In genomic region chr20:53081916-53082863, GRCh38 we compare ENCODE assay signal across 1 cellular context.
TF ChIP-seq lines count a peak whose summit lies in the region.

No MANE protein-coding gene starts in this region.

TF ChIP-seq in HEK293, 187 proteins besides CTCF, POLR2A, EP300 and RAD21 (continued from another document):
- TF ChIP-seq PRDM6 (tag by site-specific recombination; IDR thresholded peaks at IDR 0.05) (peak; percentile 48; the same call in 1 of the 2 replicates), EGR2 (tag by site-specific recombination; IDR thresholded peaks at IDR 0.05; ENCODE audit: low read depth) (peak; percentile 39; the same call in 1 of the 2 replicates), ZNF629 (tag by site-specific recombination; IDR thresholded peaks at IDR 0.05) (no peak), ZXDB (tag by site-specific recombination; IDR thresholded peaks at IDR 0.05) (0 out of 2 replicates have a peak, but pooled peaks have one; percentile 18), ZNF341 (tag by site-specific recombination; IDR thresholded peaks at IDR 0.05; ENCODE audit: low read depth) (no peak), ZIC2 (tag by site-specific recombination; IDR thresholded peaks at IDR 0.05) (no peak), ZNF18 (tag by site-specific recombination; IDR thresholded peaks at IDR 0.05) (no peak), ZSCAN18 (tag by site-specific recombination; IDR thresholded peaks at IDR 0.05) (no peak), SP2 (tag by site-specific recombination; IDR thresholded peaks at IDR 0.05) (no peak), OSR2 (tag by site-specific recombination; IDR thresholded peaks at IDR 0.05) (peak; percentile 73)
- TF ChIP-seq, protein P1, sequence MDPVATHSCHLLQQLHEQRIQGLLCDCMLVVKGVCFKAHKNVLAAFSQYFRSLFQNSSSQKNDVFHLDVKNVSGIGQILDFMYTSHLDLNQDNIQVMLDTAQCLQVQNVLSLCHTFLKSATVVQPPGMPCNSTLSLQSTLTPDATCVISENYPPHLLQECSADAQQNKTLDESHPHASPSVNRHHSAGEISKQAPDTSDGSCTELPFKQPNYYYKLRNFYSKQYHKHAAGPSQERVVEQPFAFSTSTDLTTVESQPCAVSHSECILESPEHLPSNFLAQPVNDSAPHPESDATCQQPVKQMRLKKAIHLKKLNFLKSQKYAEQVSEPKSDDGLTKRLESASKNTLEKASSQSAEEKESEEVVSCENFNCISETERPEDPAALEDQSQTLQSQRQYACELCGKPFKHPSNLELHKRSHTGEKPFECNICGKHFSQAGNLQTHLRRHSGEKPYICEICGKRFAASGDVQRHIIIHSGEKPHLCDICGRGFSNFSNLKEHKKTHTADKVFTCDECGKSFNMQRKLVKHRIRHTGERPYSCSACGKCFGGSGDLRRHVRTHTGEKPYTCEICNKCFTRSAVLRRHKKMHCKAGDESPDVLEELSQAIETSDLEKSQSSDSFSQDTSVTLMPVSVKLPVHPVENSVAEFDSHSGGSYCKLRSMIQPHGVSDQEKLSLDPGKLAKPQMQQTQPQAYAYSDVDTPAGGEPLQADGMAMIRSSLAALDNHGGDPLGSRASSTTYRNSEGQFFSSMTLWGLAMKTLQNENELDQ (tag by site-specific recombination; IDR thresholded peaks at IDR 0.05; ENCODE audit: low read depth), result no peak
